21 cellular contexts compared by ENCODE assay signal in the genomic region with DNA sequence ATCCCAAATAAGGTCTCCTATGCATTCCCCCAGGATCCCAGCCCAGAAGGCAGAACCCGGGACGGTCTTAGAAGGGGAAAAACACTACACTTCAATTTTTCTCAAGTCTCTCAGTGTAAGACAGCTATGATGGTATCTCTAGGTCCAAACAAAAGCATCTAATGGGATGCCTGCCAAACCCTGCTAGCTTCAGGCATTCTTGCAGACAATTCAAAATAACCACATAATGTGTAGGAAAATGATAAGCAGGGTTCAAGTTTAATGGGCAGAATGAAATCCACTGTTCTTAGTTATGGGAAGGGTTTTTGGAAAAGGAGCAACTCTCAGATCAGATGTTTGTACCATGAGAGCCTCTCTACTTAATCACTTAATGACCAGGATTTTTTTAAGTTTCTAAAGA.
DNase-seq lines count a peak whose midpoint lies in the region; ATAC-seq and TF ChIP-seq lines count a peak whose summit lies in the region.
"Had no signal": no experiment of that assay in that cellular context is flagged by ENCODE, and none has a peak within 500 bp of the region (broad histone marks: within the 10 kb centered on the region; RNA-seq: fewer than 3 reads in every experiment).

No MANE protein-coding gene starts in this region.

- no peaks in the 10 kb centered on the region for H3K79me2 ChIP-seq in fibroblast of lung (ENCODE audit: control insufficient read depth, insufficient read depth, low read length)
- no peaks in the 10 kb centered on the region for H3K79me2 ChIP-seq in parathyroid adenoma

- DNase-seq in DMS79 (lab: John Stamatoyannopoulos, UW) (peak; percentile 25), NCI-H226 (peak; percentile 70), fibroblast of lung (ENCODE audit: low read depth in 2 of 2) (peak; percentile 58 to 91), NCI-H1048 (lab: John Stamatoyannopoulos, UW) (no peak)
- DNase-seq: activated CD4-positive, alpha-beta T cell treated with anti-CD3 and anti-CD28 coated beads for 4 hours; activated naive CD8-positive, alpha-beta T cell treated with anti-CD3 and anti-CD28 coated beads, Interleukin-2, amount 10 ng/mL, durations not matched to agents 7 days and 5 days; glutamatergic neuron; H7; NCI-H1092 treated with DMSO at 0.1 percent for 48 hours; NCI-H2081; NCI-H510A treated with DMSO at 0.1 percent for 48 hours; SW 1271 had no signal

- no peaks in the 10 kb centered on the region for H3K36me3 ChIP-seq in fibroblast of lung (ENCODE audit: control insufficient read depth, insufficient read depth, low read length)
- no peaks in the 10 kb centered on the region for H3K36me3 ChIP-seq in parathyroid adenoma (ENCODE audit: control insufficient read depth, insufficient read depth, low read length)
- H3K36me3 ChIP-seq: cardiac muscle cell, right atrium auricular region, thoracic aorta had no signal

- H3K9me3 ChIP-seq in fibroblast of lung (ENCODE audit: control insufficient read depth, insufficient read depth, low read depth, low read length): no peaks in the 10 kb centered on the region
- no peaks in the 10 kb centered on the region for H3K9me3 ChIP-seq in parathyroid adenoma (ENCODE audit: control insufficient read depth, low read length)

- H3K4me3 ChIP-seq in fibroblast of lung (replicated peaks in 1 of 4; ENCODE audit: control extremely low read depth in 1 of 4, insufficient read depth in 1 of 4, low read depth in 3 of 4, low read length in 4 of 4) (no peak overlapping the region), parathyroid adenoma (ENCODE audit: low read depth, low read length) (no peak overlapping the region)
- H3K4me3 ChIP-seq: cardiac muscle cell, right atrium auricular region, thoracic aorta had no signal

- H3K27ac ChIP-seq in fibroblast of lung (ENCODE audit: insufficient read depth, low read length): no peak overlapping the region
- H3K27ac ChIP-seq in parathyroid adenoma: peak overlapping the region; percentile 58
- H3K27ac ChIP-seq: cardiac muscle cell, epithelial cell of prostate, HL-60, right atrium auricular region, thoracic aorta had no signal

- H3K4me1 ChIP-seq in fibroblast of lung (ENCODE audit: control insufficient read depth, extremely low read depth, insufficient read depth, low read length): peaks cover 5% of the 10 kb centered on the region
- H3K4me1 ChIP-seq in parathyroid adenoma: no peaks in the 10 kb centered on the region
- H3K4me1 ChIP-seq: right atrium auricular region had no signal

- H3K4me2 ChIP-seq in fibroblast of lung (ENCODE audit: extremely low read depth, insufficient read depth, low read length) (no peak overlapping the region), parathyroid adenoma (ENCODE audit: low read length) (peak overlapping the region; percentile 13)

- H4K20me1 ChIP-seq in fibroblast of lung (ENCODE audit: control insufficient read depth, extremely low read depth, insufficient read depth, low read length): no peaks in the 10 kb centered on the region

- no peak overlapping the region for H2AFZ ChIP-seq in fibroblast of lung (ENCODE audit: low read length)
- peak overlapping the region; percentile 5 for H2AFZ ChIP-seq in parathyroid adenoma

- TF ChIP-seq CTCF in fibroblast of lung (conservative IDR thresholded peaks at IDR 0.05 in 1 of 2, IDR thresholded peaks at IDR 0.05 in 1 of 2; ENCODE audit: low read depth in 1 of 2, low read length in 2 of 2) (no peak), parathyroid adenoma (IDR thresholded peaks at IDR 0.05) (no peak)

- H3K27me3 ChIP-seq in fibroblast of lung (ENCODE audit: control insufficient read depth, insufficient read depth, low read length) (no peaks in the 10 kb centered on the region), parathyroid adenoma (ENCODE audit: control insufficient read depth, insufficient read depth, low read length) (no peaks in the 10 kb centered on the region)
- H3K27me3 ChIP-seq: cardiac muscle cell, right atrium auricular region had no signal

- ATAC-seq in HG03520 (IDR thresholded peaks at IDR 0.05; ENCODE audit: unreplicated experiment) (no peak), HG03045 (IDR thresholded peaks at IDR 0.05; ENCODE audit: unreplicated experiment) (no peak)
- ATAC-seq: left ventricle myocardium superior had no signal

- H3K9ac ChIP-seq in fibroblast of lung (ENCODE audit: insufficient read depth, low read length): no peak overlapping the region
- H3K9ac ChIP-seq in parathyroid adenoma: no peak overlapping the region
